ENCODE assay signal across 1 cellular context in genomic region chr13:51613535-51613934, GRCh38.
TF ChIP-seq lines count a peak whose summit lies in the region.

No MANE protein-coding gene starts in this region.

TF ChIP-seq in SK-N-SH, 30 proteins besides CTCF, POLR2A, EP300 and RAD21:
- TF ChIP-seq IRF3 (IDR thresholded peaks at IDR 0.05; ENCODE audit: low read depth, low read length): no peak
- no peak for TF ChIP-seq JUND (IDR thresholded peaks at IDR 0.05)
- no peak for TF ChIP-seq NRF1 (IDR thresholded peaks at IDR 0.05; ENCODE audit: low read depth, low read length)
- TF ChIP-seq ZBTB33 (IDR thresholded peaks at IDR 0.05; ENCODE audit: borderline replicate concordance, low read depth): no peak
TF ChIP-seq in SK-N-SH: peak in this region for 0.
